8 cellular contexts compared by ENCODE assay signal in the genomic region with DNA sequence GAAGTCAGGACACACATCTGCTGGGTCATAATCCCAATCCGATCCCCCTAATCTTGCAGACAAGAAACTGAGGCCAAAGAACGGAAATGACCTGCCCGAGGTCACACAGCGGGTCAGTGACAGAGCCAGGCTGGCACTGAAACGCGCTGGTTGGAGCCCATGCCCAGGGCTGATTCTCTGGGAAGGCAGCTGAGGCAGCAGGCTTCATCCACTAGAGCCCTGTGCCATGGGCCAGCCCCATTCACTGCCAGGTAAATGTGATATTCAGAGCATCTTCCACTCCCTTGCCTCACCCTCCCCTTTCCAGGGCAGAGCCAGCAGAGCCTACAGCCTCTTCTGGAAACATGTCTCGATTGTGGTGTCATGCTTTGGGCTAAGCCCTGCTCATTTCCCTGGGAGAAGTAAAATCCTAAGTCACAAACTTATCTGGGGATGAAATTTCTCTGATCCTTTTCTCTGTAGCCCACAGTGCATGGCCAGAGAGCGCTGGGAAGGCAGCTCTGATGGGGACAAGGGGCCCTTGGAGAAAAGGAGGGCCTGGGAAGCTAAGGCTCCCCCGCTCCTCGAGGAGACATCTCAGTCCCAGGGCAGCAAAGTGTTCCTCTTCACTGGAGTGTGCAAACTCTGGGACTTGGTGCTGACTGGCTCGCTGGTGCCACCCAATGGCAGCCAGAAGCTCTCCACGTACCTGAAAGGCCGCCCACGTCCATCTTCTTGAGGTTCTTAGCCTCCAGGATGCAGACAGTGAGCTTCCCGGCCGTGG.
DNase-seq lines count a peak whose midpoint lies in the region; ATAC-seq, FAIRE-seq and TF ChIP-seq lines count a peak whose summit lies in the region.

No MANE protein-coding gene starts in this region.

- H3K4me1 ChIP-seq in left ventricle myocardium inferior: peaks cover 9% of the 10 kb centered on the region

- POLR2A ChIA-PET in activated naive CD8-positive, alpha-beta T cell treated with anti-CD3 and anti-CD28 coated beads, Interleukin-2, amount 10 ng/mL, durations not matched to agents 7 days and 5 days (lab: Charles Lee): no interaction called here

- no peak overlapping the region for H3K27ac ChIP-seq in left ventricle myocardium inferior (replicated peaks)

- no peak overlapping the region for H3K4me3 ChIP-seq in left ventricle myocardium inferior

- DNase-seq in D721Med (ENCODE audit: insufficient read length, low spot score) (peak; percentile 57), GOT3 (lab: John Stamatoyannopoulos, UW) (peak; percentile 37), NCI-H345 treated with DMSO at 0.1 percent for 48 hours (lab: John Stamatoyannopoulos, UW; ENCODE audit: unreplicated experiment) (peak; percentile 6), left ventricle myocardium inferior (peak; percentile 54), sciatic nerve (ENCODE audit: low spot score) (peak; percentile 80)
- DNase-seq in activated naive CD8-positive, alpha-beta T cell treated with anti-CD3 and anti-CD28 coated beads, Interleukin-2, amount 10 ng/mL, durations not matched to agents 7 days and 5 days: peak; percentile 47

- no peaks in the 10 kb centered on the region for H3K36me3 Mint-ChIP-seq in activated naive CD8-positive, alpha-beta T cell treated with anti-CD3 and anti-CD28 coated beads, Interleukin-2, amount 10 ng/mL, durations not matched to agents 7 days and 5 days

- no peaks in the 10 kb centered on the region for H3K27me3 ChIP-seq in left ventricle myocardium inferior (ENCODE audit: low read depth)

- no peak for FAIRE-seq in D721Med (lab: Jason Lieb, UNC)

- no peak for ATAC-seq in activated naive CD8-positive, alpha-beta T cell treated with anti-CD3 and anti-CD28 coated beads, Interleukin-2, amount 10 ng/mL, durations not matched to agents 7 days and 5 days (ENCODE audit: low read depth)
- ATAC-seq in sciatic nerve (peak; percentile 93), HG02970 (IDR thresholded peaks at IDR 0.05; ENCODE audit: low FRiP score, unreplicated experiment) (no peak), GM18498 (IDR thresholded peaks at IDR 0.05; ENCODE audit: unreplicated experiment) (no peak)

- H3K4me3 Mint-ChIP-seq in activated naive CD8-positive, alpha-beta T cell treated with anti-CD3 and anti-CD28 coated beads, Interleukin-2, amount 10 ng/mL, durations not matched to agents 7 days and 5 days: no peak overlapping the region

- no peaks in the 10 kb centered on the region for H3K9me3 Mint-ChIP-seq in activated naive CD8-positive, alpha-beta T cell treated with anti-CD3 and anti-CD28 coated beads, Interleukin-2, amount 10 ng/mL, durations not matched to agents 7 days and 5 days

- H3K9me3 ChIP-seq in left ventricle myocardium inferior (replicated peaks): no peaks in the 10 kb centered on the region

- H3K27ac Mint-ChIP-seq in activated naive CD8-positive, alpha-beta T cell treated with anti-CD3 and anti-CD28 coated beads, Interleukin-2, amount 10 ng/mL, durations not matched to agents 7 days and 5 days: no peak overlapping the region

- H3K36me3 ChIP-seq in left ventricle myocardium inferior: peaks cover 4% of the 10 kb centered on the region

- no peaks in the 10 kb centered on the region for H3K27me3 Mint-ChIP-seq in activated naive CD8-positive, alpha-beta T cell treated with anti-CD3 and anti-CD28 coated beads, Interleukin-2, amount 10 ng/mL, durations not matched to agents 7 days and 5 days

- peak; percentile 81 for TF ChIP-seq CTCF in D721Med (IDR thresholded peaks at IDR 0.05; ENCODE audit: insufficient read depth, missing control alignments)
- peak; percentile 83 for TF ChIP-seq CTCF in left ventricle myocardium inferior (IDR thresholded peaks at IDR 0.05; ENCODE audit: borderline replicate concordance)

- H3K4me1 Mint-ChIP-seq in activated naive CD8-positive, alpha-beta T cell treated with anti-CD3 and anti-CD28 coated beads, Interleukin-2, amount 10 ng/mL, durations not matched to agents 7 days and 5 days: peaks cover 4% of the 10 kb centered on the region

- intact Hi-C loops in left ventricle myocardium inferior (cut with micrococcal nuclease) (loop anchor here (10.0 kb wide), 1 partner anchor 95 kb away; no protein-coding TSS in a partner anchor), sciatic nerve (cut with DNase I) (loop anchor here (10.0 kb wide), 1 partner anchor 105 kb away; no protein-coding TSS in a partner anchor)

Comparison
In these comparisons a context has a peak if more than half of its experiments do, and no peak if none do; other contexts are left out.
1. DNase-seq: peak in every context shown above with its lines; median percentile 80 in sciatic nerve; 57 in D721Med; 54 in left ventricle myocardium inferior; 47 in activated naive CD8-positive, alpha-beta T cell treated with anti-CD3 and anti-CD28 coated beads, Interleukin-2, amount 10 ng/mL, durations not matched to agents 7 days and 5 days; 37 in GOT3; 6 in NCI-H345 treated with DMSO at 0.1 percent for 48 hours.